ENCODE assay signal across 10 cellular contexts in the genomic region with DNA sequence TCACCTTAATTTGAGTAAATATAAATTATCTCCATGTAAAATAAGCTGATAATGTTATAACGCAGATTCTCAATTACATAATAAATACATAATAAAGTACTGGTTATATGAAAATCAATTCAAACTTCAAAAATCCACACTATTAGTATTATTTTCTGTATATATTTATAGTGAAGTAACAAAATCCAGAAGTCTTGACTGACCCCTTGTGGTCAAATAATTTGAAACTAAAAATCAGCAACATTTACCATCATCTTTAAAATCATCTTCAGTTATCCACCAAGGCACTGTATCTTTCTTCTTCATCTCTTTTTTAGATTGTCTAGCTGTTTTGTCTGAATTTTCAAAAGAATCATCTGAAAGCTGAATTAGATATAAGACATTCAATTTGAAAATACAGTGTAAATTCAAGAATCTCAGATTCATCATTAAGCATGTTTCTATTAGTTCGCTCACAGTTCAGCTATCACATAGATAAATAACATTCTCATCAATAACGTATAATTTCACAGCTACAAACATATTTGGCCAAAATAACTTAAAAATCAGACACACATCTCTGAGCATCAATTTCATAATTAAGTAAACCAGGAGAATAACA. TPM values are rescaled to one million over a fixed set of nuclear protein-coding genes. Genes with fewer than 3 reads are reported as not detected.
DNase-seq lines count a peak whose midpoint lies in the region; ATAC-seq and TF ChIP-seq lines count a peak whose summit lies in the region.
"Had no signal": no experiment of that assay in that cellular context is flagged by ENCODE, and none has a peak within 500 bp of the region (broad histone marks: within the 10 kb centered on the region; RNA-seq: fewer than 3 reads in every experiment).

No MANE protein-coding gene starts in this region.

- 84 to 89% methylated on average over 3 of the region's 3 CpGs for WGBS in sigmoid colon, 2 donors

- TF ChIP-seq EP300 in sigmoid colon (IDR thresholded peaks at IDR 0.05), result no peak

- H3K27me3 ChIP-seq in sigmoid colon, result no peaks in the 10 kb centered on the region
- H3K27me3 ChIP-seq: BLaER1, SJSA1 had no signal

- peaks cover 0 to 13% (median 0%) of the 10 kb centered on the region in 4 donors for H3K36me3 ChIP-seq in sigmoid colon
- H3K36me3 ChIP-seq: BLaER1 had no signal

- no peaks in the 10 kb centered on the region for H3K9me3 ChIP-seq in sigmoid colon
- H3K9me3 ChIP-seq: BLaER1, SJSA1 had no signal

- H3K4me3 Mint-ChIP-seq in osteocyte (ENCODE audit: unreplicated experiment), result no peak overlapping the region

- intact Hi-C loops in sigmoid colon (cut with DNase I), result no loop called here

- H3K4me3 ChIP-seq in choroid plexus epithelial cell (ENCODE audit: low read depth, low read length) (no peak overlapping the region), sigmoid colon (no peak overlapping the region)
- H3K4me3 ChIP-seq: BLaER1, SJSA1 had no signal

- no peak overlapping the region for H3K27ac Mint-ChIP-seq in osteocyte (ENCODE audit: unreplicated experiment)

- TF ChIP-seq POLR2A in sigmoid colon (IDR thresholded peaks at IDR 0.05), result no peak

- no peaks in the 10 kb centered on the region for H3K9me3 Mint-ChIP-seq in osteocyte (ENCODE audit: unreplicated experiment)

- peaks cover 3% of the 10 kb centered on the region for H3K36me3 Mint-ChIP-seq in osteocyte (ENCODE audit: unreplicated experiment)

- no peak for ATAC-seq in HG02973 (IDR thresholded peaks at IDR 0.05; ENCODE audit: unreplicated experiment)

- peak; percentile 16 for DNase-seq in DMS79 treated with DMSO at 0.1 percent for 48 hours (lab: John Stamatoyannopoulos, UW)
- no peak for DNase-seq in DMS79 (lab: John Stamatoyannopoulos, UW)
- DNase-seq in M059J (ENCODE audit: low read depth), result peak; percentile 34
- peak; percentile 63 for DNase-seq in choroid plexus epithelial cell (ENCODE audit: low read depth)
- DNase-seq in osteocyte (ENCODE audit: extremely low spot score, unreplicated experiment), result no peak
- DNase-seq in sigmoid colon, result no peak
- no peak for DNase-seq in stimulated activated CD8-positive, alpha-beta memory T cell treated with anti-CD3 and anti-CD28 coated beads, Interleukin-4, amount 100 ng/mL, for 48 hours

- peaks cover 6% of the 10 kb centered on the region for H3K4me1 Mint-ChIP-seq in osteocyte (ENCODE audit: unreplicated experiment)

- peaks cover 0 to 3% (median 1%) of the 10 kb centered on the region in 4 donors for H3K4me1 ChIP-seq in sigmoid colon
- H3K4me1 ChIP-seq: SJSA1 had no signal

- H3K27ac ChIP-seq in sigmoid colon, result no peak overlapping the region
- H3K27ac ChIP-seq: BLaER1, SJSA1 had no signal

- TF ChIP-seq CTCF in choroid plexus epithelial cell (conservative IDR thresholded peaks at IDR 0.05; ENCODE audit: low read depth, low read length) (peak; percentile 51), osteocyte (IDR thresholded peaks at IDR 0.05) (peak; percentile 68), sigmoid colon (IDR thresholded peaks at IDR 0.05) (peak in 2 of 4 experiments; percentile 18 to 31)

- no peaks in the 10 kb centered on the region for H3K27me3 Mint-ChIP-seq in osteocyte (ENCODE audit: unreplicated experiment)

RNA-seq across cellular contexts. Expression of a gene that starts 6.5 kb away (rescaled TPM):
- 8.2 and 11.8 TPM in 2 replicates for total RNA-seq in M059J (2014; rRNA removed; shearing (Covaris generic))
- total RNA-seq in osteocyte, result 10.1 and 10.7 TPM in 2 replicates
- 10 to 100 TPM; 12.4 to 18.6 (median 17.1) TPM for total RNA-seq in sigmoid colon
- polyA plus RNA-seq in sigmoid colon, result 1 to 10 TPM; 1.8 to 5.2 (median 3.2) TPM

Comparison
In these comparisons a context has a peak if more than half of its experiments do, and no peak if none do; other contexts are left out.
1. DNase-seq: peak in DMS79 treated with DMSO at 0.1 percent for 48 hours (single experiment), M059J (single experiment) and choroid plexus epithelial cell (single experiment); none in DMS79 (single experiment), osteocyte (single experiment), sigmoid colon (single experiment) and stimulated activated CD8-positive, alpha-beta memory T cell treated with anti-CD3 and anti-CD28 coated beads, Interleukin-4, amount 100 ng/mL, for 48 hours (single experiment).